In genomic region chr10:95443636-95444035, GRCh38 we compare ENCODE assay signal across 16 cellular contexts.
"Had no signal": no experiment of that assay in that cellular context is flagged by ENCODE, and none has a peak within 500 bp of the region (broad histone marks: within the 10 kb centered on the region; RNA-seq: fewer than 3 reads in every experiment).

No MANE protein-coding gene starts in this region.

- H3K27ac Mint-ChIP-seq: activated CD8-positive, alpha-beta memory T cell treated with anti-CD3 and anti-CD28 coated beads, Interleukin-2, amount 10 ng/mL, durations not matched to agents 7 days and 5 days; activated naive CD4-positive, alpha-beta T cell treated with anti-CD3 and anti-CD28 coated beads for 36 hours; activated T-helper 2 cell treated with anti-CD3 and anti-CD28 coated beads, Interferon-gamma antibody, Interleukin-2, Interleukin-4, amounts not matched to agents 10 μg/mL and 5 μg/mL and 100 μg/mL, durations not matched to agents 14 hours and 24 hours and 36 hours; immature natural killer cell; naive thymus-derived CD4-positive, alpha-beta T cell had no signal

- ATAC-seq: activated CD8-positive, alpha-beta memory T cell treated with anti-CD3 and anti-CD28 coated beads, Interleukin-2, amount 10 ng/mL, durations not matched to agents 7 days and 5 days; naive thymus-derived CD4-positive, alpha-beta T cell; SK-N-SH treated with all-trans-retinoic acid at 6 μM for 48 hours; stimulated activated naive CD8-positive, alpha-beta T cell treated with anti-CD3 and anti-CD28 coated beads, Interleukin-15, Interleukin-2, amounts not matched to agents 100 U/mL and 50 U/mL, for 24 hours had no signal

- H3K36me3 ChIP-seq: ovary had no signal

- H3K9me3 ChIP-seq: ovary, testis had no signal

- H3K27me3 ChIP-seq: ovary, testis had no signal

- H3K4me3 ChIP-seq: ovary, smooth muscle cell, testis had no signal

- DNase-seq: activated CD4-positive, alpha-beta T cell treated with anti-CD3 and anti-CD28 coated beads for 1 hour; activated CD4-positive, alpha-beta T cell treated with anti-CD3 and anti-CD28 coated beads, Interleukin-2, amount 50 U/mL, for 48 hours; activated CD8-positive, alpha-beta memory T cell treated with anti-CD3 and anti-CD28 coated beads, Interleukin-2, amount 10 ng/mL, durations not matched to agents 7 days and 5 days; activated naive CD4-positive, alpha-beta T cell treated with anti-CD3 and anti-CD28 coated beads for 36 hours; activated T-cell treated with anti-CD3 and anti-CD28 coated beads, Interleukin-2, amount 50 U/mL, for 1 hour; erythroblast; immature natural killer cell; mammary epithelial cell; naive thymus-derived CD4-positive, alpha-beta T cell; ovary; stimulated activated naive CD8-positive, alpha-beta T cell treated with anti-CD3 and anti-CD28 coated beads, Interleukin-15, Interleukin-2, amounts not matched to agents 100 U/mL and 50 U/mL, for 24 hours; testis had no signal

- H3K9me3 Mint-ChIP-seq: activated naive CD4-positive, alpha-beta T cell treated with anti-CD3 and anti-CD28 coated beads for 36 hours; activated T-helper 2 cell treated with anti-CD3 and anti-CD28 coated beads, Interferon-gamma antibody, Interleukin-2, Interleukin-4, amounts not matched to agents 10 μg/mL and 5 μg/mL and 100 μg/mL, durations not matched to agents 14 hours and 24 hours and 36 hours; immature natural killer cell; naive thymus-derived CD4-positive, alpha-beta T cell had no signal

- H3K27ac ChIP-seq: ovary, VCaP had no signal

- H3K36me3 Mint-ChIP-seq: activated CD8-positive, alpha-beta memory T cell treated with anti-CD3 and anti-CD28 coated beads, Interleukin-2, amount 10 ng/mL, durations not matched to agents 7 days and 5 days; immature natural killer cell; naive thymus-derived CD4-positive, alpha-beta T cell had no signal
